In genomic region chr11:88552377-88553029, GRCh38 we compare ENCODE assay signal across 7 cellular contexts.
DNase-seq lines count a peak whose midpoint lies in the region; ATAC-seq and TF ChIP-seq lines count a peak whose summit lies in the region.

No MANE protein-coding gene starts in this region.

- no peaks in the 10 kb centered on the region for H3K36me3 Mint-ChIP-seq in activated naive CD4-positive, alpha-beta T cell treated with anti-CD3 and anti-CD28 coated beads, Interleukin-2, amount 50 U/mL, for 72 hours

- no peak overlapping the region for H3K4me3 ChIP-seq in GM06990 (replicated peaks; ENCODE audit: low read depth, low read length)

- H3K27ac Mint-ChIP-seq in activated naive CD4-positive, alpha-beta T cell treated with anti-CD3 and anti-CD28 coated beads, Interleukin-2, amount 50 U/mL, for 72 hours = no peak overlapping the region

- H3K9me3 Mint-ChIP-seq in activated naive CD4-positive, alpha-beta T cell treated with anti-CD3 and anti-CD28 coated beads, Interleukin-2, amount 50 U/mL, for 72 hours = no peaks in the 10 kb centered on the region

- TF ChIP-seq CTCF in GM06990 (IDR thresholded peaks at IDR 0.05; ENCODE audit: insufficient read depth, low read length, poor library complexity, severe bottlenecking) = peak; percentile 68

- DNase-seq in GM06990 (ENCODE audit: extremely low read depth, insufficient read length) (peak; percentile 13), SK-N-DZ (ENCODE audit: low spot score) (peak; percentile 84), islet precursor cell (peak; percentile 88)
- DNase-seq in activated naive CD4-positive, alpha-beta T cell treated with anti-CD3 and anti-CD28 coated beads, Interleukin-2, amount 50 U/mL, for 72 hours (ENCODE audit: low spot score in 2 of 2) = peak in 1 of 2 donors; percentile 61
- DNase-seq in stimulated activated CD8-positive, alpha-beta memory T cell treated with anti-CD3 and anti-CD28 coated beads, Interleukin-2, amount 100 ng/mL, for 1 hour (ENCODE audit: low read depth in 2 of 2) = peak; percentile 4 to 6

- H3K36me3 ChIP-seq in GM06990 (ENCODE audit: control insufficient read depth, insufficient read depth, low read length) = no peaks in the 10 kb centered on the region

- peak; percentile 96 for ATAC-seq in GM21367 (IDR thresholded peaks at IDR 0.05; ENCODE audit: unreplicated experiment)
- ATAC-seq in HG03520 (IDR thresholded peaks at IDR 0.05; ENCODE audit: unreplicated experiment) = peak; percentile 97
- peak; percentile 67 to 84 for ATAC-seq in activated naive CD4-positive, alpha-beta T cell treated with anti-CD3 and anti-CD28 coated beads, Interleukin-2, amount 50 U/mL, for 72 hours

- H3K27me3 ChIP-seq in GM06990 (replicated peaks; ENCODE audit: control insufficient read depth, insufficient read depth, low read length) = no peaks in the 10 kb centered on the region; the same call in 1 of the 2 replicates
